In the genomic region with DNA sequence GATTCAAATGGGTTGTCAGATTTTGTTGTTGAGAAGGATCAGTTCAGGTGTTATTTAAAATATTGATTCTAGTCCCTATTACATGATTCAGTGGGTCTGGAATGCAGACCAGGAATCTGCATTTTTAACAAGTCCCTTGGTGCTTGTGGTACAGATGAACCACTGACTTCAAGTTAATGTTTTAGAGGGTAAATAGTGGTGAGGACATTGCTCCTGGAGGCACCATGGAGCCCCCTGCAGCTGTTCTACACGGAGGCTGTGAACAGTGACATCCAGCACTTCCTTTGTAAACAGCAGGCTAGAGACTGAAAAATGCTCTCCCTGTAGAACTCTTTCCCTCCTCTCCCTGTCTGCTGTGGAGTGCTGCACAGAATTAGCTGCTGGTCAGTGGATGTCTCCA, we compare ENCODE assay signal across 1 cellular context.
A peak's percentile ranks its signal among the peaks of the same experiment; 100 is the strongest.
TF ChIP-seq lines count a peak whose summit lies in the region.

No MANE protein-coding gene starts in this region.

TF ChIP-seq in HepG2, 621 proteins besides CTCF, POLR2A, EP300 and RAD21 (continued from another document):
- TF ChIP-seq, protein P1, sequence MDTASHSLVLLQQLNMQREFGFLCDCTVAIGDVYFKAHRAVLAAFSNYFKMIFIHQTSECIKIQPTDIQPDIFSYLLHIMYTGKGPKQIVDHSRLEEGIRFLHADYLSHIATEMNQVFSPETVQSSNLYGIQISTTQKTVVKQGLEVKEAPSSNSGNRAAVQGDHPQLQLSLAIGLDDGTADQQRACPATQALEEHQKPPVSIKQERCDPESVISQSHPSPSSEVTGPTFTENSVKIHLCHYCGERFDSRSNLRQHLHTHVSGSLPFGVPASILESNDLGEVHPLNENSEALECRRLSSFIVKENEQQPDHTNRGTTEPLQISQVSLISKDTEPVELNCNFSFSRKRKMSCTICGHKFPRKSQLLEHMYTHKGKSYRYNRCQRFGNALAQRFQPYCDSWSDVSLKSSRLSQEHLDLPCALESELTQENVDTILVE (CRISPR knock-in tag; IDR thresholded peaks at IDR 0.05) = 0 out of 2 replicates have a peak, but pooled peaks have one; percentile 24
- no peak for TF ChIP-seq TMF1 (CRISPR knock-in tag; IDR thresholded peaks at IDR 0.05; ENCODE audit: low read depth)
- peak; percentile 40 for TF ChIP-seq ELF3 (CRISPR knock-in tag; IDR thresholded peaks at IDR 0.05)
- TF ChIP-seq SP2 (CRISPR knock-in tag; IDR thresholded peaks at IDR 0.05) = no peak
- TF ChIP-seq ZNF496 (CRISPR knock-in tag; IDR thresholded peaks at IDR 0.05; ENCODE audit: insufficient replicate concordance) = no peak
- TF ChIP-seq TP53 (CRISPR knock-in tag; conservative IDR thresholded peaks at IDR 0.05) = no peak
- TF ChIP-seq ZNF335 (CRISPR knock-in tag; IDR thresholded peaks at IDR 0.05) = no peak
- peak; percentile 60; the same call in 1 of the 2 replicates for TF ChIP-seq JUND (CRISPR knock-in tag; IDR thresholded peaks at IDR 0.05)
- no peak for TF ChIP-seq MAF1 (CRISPR knock-in tag; IDR thresholded peaks at IDR 0.05; ENCODE audit: borderline replicate concordance)
- TF ChIP-seq, protein P2, sequence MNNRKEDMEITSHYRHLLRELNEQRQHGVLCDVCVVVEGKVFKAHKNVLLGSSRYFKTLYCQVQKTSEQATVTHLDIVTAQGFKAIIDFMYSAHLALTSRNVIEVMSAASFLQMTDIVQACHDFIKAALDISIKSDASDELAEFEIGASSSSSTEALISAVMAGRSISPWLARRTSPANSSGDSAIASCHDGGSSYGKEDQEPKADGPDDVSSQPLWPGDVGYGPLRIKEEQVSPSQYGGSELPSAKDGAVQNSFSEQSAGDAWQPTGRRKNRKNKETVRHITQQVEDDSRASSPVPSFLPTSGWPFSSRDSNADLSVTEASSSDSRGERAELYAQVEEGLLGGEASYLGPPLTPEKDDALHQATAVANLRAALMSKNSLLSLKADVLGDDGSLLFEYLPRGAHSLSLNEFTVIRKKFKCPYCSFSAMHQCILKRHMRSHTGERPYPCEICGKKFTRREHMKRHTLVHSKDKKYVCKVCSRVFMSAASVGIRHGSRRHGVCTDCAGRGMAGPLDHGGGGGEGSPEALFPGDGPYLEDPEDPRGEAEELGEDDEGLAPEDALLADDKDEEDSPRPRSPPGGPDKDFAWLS (CRISPR knock-in tag; IDR thresholded peaks at IDR 0.05; ENCODE audit: borderline replicate concordance) = no peak
- TF ChIP-seq KLF15 (CRISPR knock-in tag; IDR thresholded peaks at IDR 0.05; ENCODE audit: borderline replicate concordance) = no peak
- TF ChIP-seq ZNF224 (CRISPR knock-in tag; IDR thresholded peaks at IDR 0.05) = no peak
- no peak for TF ChIP-seq XBP1 (CRISPR knock-in tag; IDR thresholded peaks at IDR 0.05)
- no peak for TF ChIP-seq ZNF775 (CRISPR knock-in tag; IDR thresholded peaks at IDR 0.05; ENCODE audit: borderline replicate concordance)
- TF ChIP-seq ZNF879 (CRISPR knock-in tag; IDR thresholded peaks at IDR 0.05) = no peak
- TF ChIP-seq ZBTB7B (CRISPR knock-in tag; IDR thresholded peaks at IDR 0.05) = peak; percentile 59; the same call in 1 of the 2 replicates
- TF ChIP-seq ZNF431 (CRISPR knock-in tag; IDR thresholded peaks at IDR 0.05; ENCODE audit: borderline replicate concordance, low read depth) = peak; percentile 80; the same call in 1 of the 2 replicates
- no peak for TF ChIP-seq DPF2 (CRISPR knock-in tag; IDR thresholded peaks at IDR 0.05; ENCODE audit: borderline replicate concordance, low read depth)
- peak; percentile 56; the same call in 1 of the 2 replicates for TF ChIP-seq KAT8 (CRISPR knock-in tag; IDR thresholded peaks at IDR 0.05)
- TF ChIP-seq NFIB (CRISPR knock-in tag; IDR thresholded peaks at IDR 0.05; ENCODE audit: borderline replicate concordance) = no peak
- no peak for TF ChIP-seq CBFB (CRISPR knock-in tag; IDR thresholded peaks at IDR 0.05)
- no peak for TF ChIP-seq ZBTB3 (CRISPR knock-in tag; IDR thresholded peaks at IDR 0.05; ENCODE audit: borderline replicate concordance, low read depth)
- TF ChIP-seq GPN1 (CRISPR knock-in tag; IDR thresholded peaks at IDR 0.05; ENCODE audit: borderline replicate concordance) = no peak
- 0 out of 2 replicates have a peak, but pooled peaks have one; percentile 31 for TF ChIP-seq NCOA2 (CRISPR knock-in tag; IDR thresholded peaks at IDR 0.05)
- no peak for TF ChIP-seq ATF7-NPFF (CRISPR knock-in tag; IDR thresholded peaks at IDR 0.05; ENCODE audit: low read depth)
- peak; percentile 48; the same call in 1 of the 2 replicates for TF ChIP-seq HOXA3 (CRISPR knock-in tag; IDR thresholded peaks at IDR 0.05)
- TF ChIP-seq ZNF232 (CRISPR knock-in tag; IDR thresholded peaks at IDR 0.05; ENCODE audit: borderline replicate concordance) = no peak
- no peak for TF ChIP-seq ZFP41 (CRISPR knock-in tag; IDR thresholded peaks at IDR 0.05; ENCODE audit: borderline replicate concordance)
- peak; percentile 46; the same call in 1 of the 2 replicates for TF ChIP-seq GATAD1 (CRISPR knock-in tag; IDR thresholded peaks at IDR 0.05)
- peak; percentile 54; the same call in 1 of the 2 replicates for TF ChIP-seq YEATS2 (CRISPR knock-in tag; IDR thresholded peaks at IDR 0.05; ENCODE audit: borderline replicate concordance)
- no peak for TF ChIP-seq FOXA1 (IDR thresholded peaks at IDR 0.05)
- TF ChIP-seq FOXA1 (CRISPR knock-in tag; IDR thresholded peaks at IDR 0.05) = peak; percentile 78
- TF ChIP-seq, protein P3, sequence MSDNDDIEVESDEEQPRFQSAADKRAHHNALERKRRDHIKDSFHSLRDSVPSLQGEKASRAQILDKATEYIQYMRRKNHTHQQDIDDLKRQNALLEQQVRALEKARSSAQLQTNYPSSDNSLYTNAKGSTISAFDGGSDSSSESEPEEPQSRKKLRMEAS (IDR thresholded peaks at IDR 0.05) = peak; percentile 25; the same call in 1 of the 2 replicates
- TF ChIP-seq SRSF4 (IDR thresholded peaks at IDR 0.05; ENCODE audit: low read depth, low read length, poor library complexity, severe bottlenecking) = no peak
- TF ChIP-seq, protein P4, sequence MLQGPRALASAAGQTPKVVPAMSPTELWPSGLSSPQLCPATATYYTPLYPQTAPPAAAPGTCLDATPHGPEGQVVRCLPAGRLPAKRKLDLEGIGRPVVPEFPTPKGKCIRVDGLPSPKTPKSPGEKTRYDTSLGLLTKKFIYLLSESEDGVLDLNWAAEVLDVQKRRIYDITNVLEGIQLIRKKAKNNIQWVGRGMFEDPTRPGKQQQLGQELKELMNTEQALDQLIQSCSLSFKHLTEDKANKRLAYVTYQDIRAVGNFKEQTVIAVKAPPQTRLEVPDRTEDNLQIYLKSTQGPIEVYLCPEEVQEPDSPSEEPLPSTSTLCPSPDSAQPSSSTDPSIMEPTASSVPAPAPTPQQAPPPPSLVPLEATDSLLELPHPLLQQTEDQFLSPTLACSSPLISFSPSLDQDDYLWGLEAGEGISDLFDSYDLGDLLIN (CRISPR knock-in tag; IDR thresholded peaks at IDR 0.05; ENCODE audit: borderline replicate concordance) = no peak
- no peak for TF ChIP-seq SOX6 (IDR thresholded peaks at IDR 0.05)
- 0 out of 2 replicates have a peak, but pooled peaks have one; percentile 17 for TF ChIP-seq SOX6 (CRISPR knock-in tag; IDR thresholded peaks at IDR 0.05)
- TF ChIP-seq ZNF296 (CRISPR knock-in tag; conservative IDR thresholded peaks at IDR 0.05) = no peak
- TF ChIP-seq THYN1 (CRISPR knock-in tag; IDR thresholded peaks at IDR 0.05; ENCODE audit: borderline replicate concordance, low read depth) = no peak
- no peak for TF ChIP-seq ZSCAN22 (CRISPR knock-in tag; IDR thresholded peaks at IDR 0.05)
- TF ChIP-seq XRCC5 (optimal IDR thresholded peaks at IDR 0.05; ENCODE audit: low read length) = peak; percentile 35
